ENCODE assay signal across 8 cellular contexts in the genomic region with DNA sequence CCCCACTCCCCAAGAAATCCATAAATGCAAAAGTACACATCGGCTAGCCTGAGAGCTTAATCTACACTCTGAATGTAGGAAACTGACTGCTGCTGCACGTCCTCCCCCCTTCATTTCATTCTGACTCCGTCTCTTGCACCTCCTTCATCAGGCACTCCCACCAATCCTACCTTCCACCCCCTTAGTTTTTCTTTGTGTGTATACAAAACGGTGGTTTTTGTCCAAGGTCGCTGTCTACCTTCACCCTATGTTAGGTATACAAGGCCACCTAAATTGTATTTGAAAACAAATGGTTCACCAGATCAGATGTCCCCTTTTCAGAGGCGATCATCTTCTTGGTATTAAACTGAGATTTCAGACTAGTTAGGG. TPM values are rescaled to one million over a fixed set of nuclear protein-coding genes. Genes with fewer than 3 reads are reported as not detected.
A peak's percentile ranks its signal among the peaks of the same experiment; 100 is the strongest.
DNase-seq lines count a peak whose midpoint lies in the region; ATAC-seq, FAIRE-seq and TF ChIP-seq lines count a peak whose summit lies in the region.

No MANE protein-coding gene starts in this region.

- intact Hi-C loops in activated CD4-positive, alpha-beta memory T cell treated with anti-CD3 and anti-CD28 coated beads for 36 hours (cut with micrococcal nuclease) = loop anchor here (2.0 to 10.0 kb wide), 6 partner anchors 66 to 1572 kb away; a partner anchor contains a TSS
- intact Hi-C loops in psoas muscle (cut with DNase I) = no loop called here

- peak overlapping the region; percentile 58 for H3K4me3 ChIP-seq in A549
- H3K4me3 ChIP-seq in psoas muscle = peak overlapping the region; percentile 85

- no peak overlapping the region for H2AFZ ChIP-seq in H9 (ENCODE audit: low read length)

- H3K23ac ChIP-seq in H9 (ENCODE audit: insufficient read length, low read depth, low read length) = no peak overlapping the region

- CTCF ChIA-PET in A549 (lab: Yijun Ruan, JAX) = interaction anchor here (1.2 to 2.2 kb wide), 2 partner anchors 18 to 25 kb away, joined by 3 to 13 read pairs; no protein-coding TSS in a partner anchor
- CTCF ChIA-PET in activated CD4-positive, alpha-beta memory T cell treated with anti-CD3 and anti-CD28 coated beads for 36 hours (lab: Charles Lee) = interaction anchor here (0.9 to 4.0 kb wide), 5 partner anchors 11 to 316 kb away, joined by 3 to 27 read pairs (median 4); no protein-coding TSS in a partner anchor

- peaks cover 17% of the 10 kb centered on the region for H3K23me2 ChIP-seq in H9 (ENCODE audit: insufficient read length, low read depth, low read length, poor library complexity, severe bottlenecking)

- TF ChIP-seq RAD21 in A549 (conservative IDR thresholded peaks at IDR 0.05 in 1 of 2, IDR thresholded peaks at IDR 0.05 in 1 of 2) = no peak

- H3K79me2 ChIP-seq in H9 (ENCODE audit: insufficient read depth, low read length) = peaks cover 19% of the 10 kb centered on the region; the same call in 1 of the 2 replicates

- FAIRE-seq in A549 (lab: Jason Lieb, UNC) = no peak

- H3K27ac ChIP-seq in A549 (peak overlapping the region in 1 of 2 experiments; percentile 99; a peak in 3 of 6 replicates), H9 (ENCODE audit: insufficient read length, low read depth, low read length) (no peak overlapping the region), psoas muscle (peak overlapping the region; percentile 96)

- H3K4me3 Mint-ChIP-seq in H9 = peak overlapping the region; percentile 86 to 96
- H3K4me3 Mint-ChIP-seq in activated CD4-positive, alpha-beta memory T cell treated with anti-CD3 and anti-CD28 coated beads for 36 hours = peak overlapping the region; percentile 84

- no peak overlapping the region for H2BK5ac ChIP-seq in H9 (ENCODE audit: insufficient read length, low read length)

- peaks cover 41 to 42% of the 10 kb centered on the region in 2 experiments for H3K4me1 Mint-ChIP-seq in H9
- H3K4me1 Mint-ChIP-seq in activated CD4-positive, alpha-beta memory T cell treated with anti-CD3 and anti-CD28 coated beads for 36 hours (ENCODE audit: low read depth) = peaks cover 55% of the 10 kb centered on the region

- H3K56ac ChIP-seq in H9 (ENCODE audit: insufficient read length, low read depth, low read length) = no peak overlapping the region

- H2BK20ac ChIP-seq in H9 (ENCODE audit: low read depth, low read length, poor library complexity, severe bottlenecking) = no peak overlapping the region

- peaks cover 5% of the 10 kb centered on the region for H4K20me1 ChIP-seq in H9 (ENCODE audit: control insufficient read depth, insufficient read depth, insufficient read length)

- no peak overlapping the region for H3K14ac ChIP-seq in H9 (ENCODE audit: insufficient read depth, low read length)

- H3K9me3 ChIP-seq in A549 (no peaks in the 10 kb centered on the region), H9 (ENCODE audit: control insufficient read depth, low read depth, low read length) (no peaks in the 10 kb centered on the region), psoas muscle (no peaks in the 10 kb centered on the region)

- H2BK120ac ChIP-seq in H9 (ENCODE audit: low read depth, low read length, poor library complexity, severe bottlenecking) = no peak overlapping the region

- H3K36me3 Mint-ChIP-seq in H9 (ENCODE audit: insufficient read depth in 1 of 3, low read depth in 3 of 3) = peaks cover 26 to 43% (median 39%) of the 10 kb centered on the region in 3 experiments; a peak in 6 of 7 replicates
- H3K36me3 Mint-ChIP-seq in activated CD4-positive, alpha-beta memory T cell treated with anti-CD3 and anti-CD28 coated beads for 36 hours = peaks cover 29% of the 10 kb centered on the region

- no peak for DNase-seq in A549 (ENCODE audit: low read depth in 1 of 2, low spot score in 1 of 2)
- no peak for DNase-seq in H9
- DNase-seq in activated CD4-positive, alpha-beta memory T cell treated with anti-CD3 and anti-CD28 coated beads for 36 hours = peak; percentile 41
- peak; percentile 12 for DNase-seq in glomerular visceral epithelial cell (ENCODE audit: extremely low spot score)
- no peak for DNase-seq in psoas muscle
- DNase-seq in COLO829 (ENCODE audit: low spot score) = no peak
- DNase-seq in NCI-H748 (lab: John Stamatoyannopoulos, UW; ENCODE audit: unreplicated experiment) = no peak
- DNase-seq in activated CD4-positive, CD25-positive, alpha-beta regulatory T cell treated with anti-CD3 and anti-CD28 coated beads, Interleukin-2, amount 50 U/mL, for 72 hours = no peak

- no peak overlapping the region for H4K91ac ChIP-seq in H9 (ENCODE audit: insufficient read length, low read depth, low read length)

- ATAC-seq in A549 (no peak; a peak in 1 of 6 replicates), psoas muscle (no peak)

- no peak overlapping the region for H3K4ac ChIP-seq in H9 (ENCODE audit: low read depth, low read length)

- H2AK5ac ChIP-seq in H9 (ENCODE audit: insufficient read length, low read length) = no peak overlapping the region

- no peak overlapping the region for H4K8ac ChIP-seq in H9 (replicated peaks; ENCODE audit: insufficient read length, low read depth, low read length)

- no peak overlapping the region for H2BK12ac ChIP-seq in H9 (ENCODE audit: insufficient read length, low read depth, low read length)

- H3K4me2 ChIP-seq in A549 (peak overlapping the region; percentile 97), H9 (ENCODE audit: insufficient read depth, insufficient read length, low read length) (peak overlapping the region; percentile 94)

- H2BK15ac ChIP-seq in H9 (ENCODE audit: low read depth, low read length) = no peak overlapping the region

- peaks cover 0 to 32% of the 10 kb centered on the region in 2 donors for H3K36me3 ChIP-seq in psoas muscle (ENCODE audit: insufficient read depth in 1 of 2, low read depth in 1 of 2)

- no peaks in the 10 kb centered on the region for H3K79me1 ChIP-seq in H9 (ENCODE audit: insufficient read depth, low read depth, low read length, poor library complexity, severe bottlenecking)

- H3K18ac ChIP-seq in H9 (ENCODE audit: insufficient read length, low read depth, low read length) = no peak overlapping the region

- TF ChIP-seq CTCF in A549 (IDR thresholded peaks at IDR 0.05) (no peak), H9 (conservative IDR thresholded peaks at IDR 0.05) (no peak), psoas muscle (IDR thresholded peaks at IDR 0.05) (no peak)

- peak overlapping the region; percentile 41 for H3K9ac ChIP-seq in H9 (ENCODE audit: extremely low read depth, insufficient read length, low read length)

- no peaks in the 10 kb centered on the region for H3K9me3 Mint-ChIP-seq in H9
- H3K9me3 Mint-ChIP-seq in activated CD4-positive, alpha-beta memory T cell treated with anti-CD3 and anti-CD28 coated beads for 36 hours = no peaks in the 10 kb centered on the region

- H3T11ph ChIP-seq in H9 (ENCODE audit: low read length) = no peak overlapping the region

- peak overlapping the region in 2 of 3 experiments; percentile 54 to 58; a peak in 5 of 7 replicates for H3K27ac Mint-ChIP-seq in H9
- peak overlapping the region; percentile 87 for H3K27ac Mint-ChIP-seq in activated CD4-positive, alpha-beta memory T cell treated with anti-CD3 and anti-CD28 coated beads for 36 hours

- H3K4me1 ChIP-seq in A549 (peaks cover 54% of the 10 kb centered on the region), H9 (ENCODE audit: insufficient read depth, low read length) (no peaks in the 10 kb centered on the region), psoas muscle (peaks cover 47% of the 10 kb centered on the region)

- H3K27me3 ChIP-seq in H9 (ENCODE audit: insufficient read depth, low read length) (no peaks in the 10 kb centered on the region), psoas muscle (ENCODE audit: insufficient read depth in 3 of 3, low read length in 2 of 3) (no peaks in the 10 kb centered on the region)

- no peak for TF ChIP-seq POLR2A in A549 (IDR thresholded peaks at IDR 0.05; ENCODE audit: low read length)

- WGBS in A549 (ENCODE audit: missing lambda C conversion rate) = 5% methylated on average over 6 of the region's 6 CpGs
- no CpG with 5 or more reads among the region's 6 CpGs for WGBS in H9 (ENCODE audit: extremely low coverage, insufficient read length, low lambda C conversion rate)
- WGBS in psoas muscle, 3 donors = 1 to 4% (median 1%) methylated on average over 6 of the region's 6 CpGs

- POLR2A ChIA-PET in A549 (lab: Yijun Ruan, JAX) = no interaction called here
- POLR2A ChIA-PET in activated CD4-positive, alpha-beta memory T cell treated with anti-CD3 and anti-CD28 coated beads for 36 hours (lab: Charles Lee) = interaction anchor here (1.2 to 1.4 kb wide), 2 partner anchors 75 to 99 kb away, joined by 4 read pairs; no protein-coding TSS in a partner anchor

- H4K5ac ChIP-seq in H9 (ENCODE audit: insufficient read length, low read depth, low read length) = no peak overlapping the region

- no peak for TF ChIP-seq EP300 in A549 (IDR thresholded peaks at IDR 0.05)

- H3K27me3 Mint-ChIP-seq in H9 (ENCODE audit: low read depth) = no peaks in the 10 kb centered on the region
- no peaks in the 10 kb centered on the region for H3K27me3 Mint-ChIP-seq in activated CD4-positive, alpha-beta memory T cell treated with anti-CD3 and anti-CD28 coated beads for 36 hours

RNA-seq across cellular contexts. Expression of a gene that starts 1.9 kb away (rescaled TPM):
- polyA plus RNA-seq in A549 (2011; rRNA removed) (38.4 and 55.4 TPM in 2 replicates), A549 (2017; fragmentation: RNase III; extraction: RNeasy Plus Mini Kit Qiagen cat#74134 plus additional on column Dnase treatment) (44.3 to 45.9 TPM (median 45.2 TPM) in 3 replicates), psoas muscle (10 to 100 TPM; 29.1 to 68.0 (median 35.2) TPM)
- polyA plus RNA-seq in A549 (2012; cell fraction: cytosol; rRNA removed) = 16.9 and 17.1 TPM in 2 replicates
- 10.6 and 14.0 TPM in 2 replicates for polyA plus RNA-seq in A549 (2012; cell fraction: nucleus; rRNA removed)
- polyA minus RNA-seq in A549 (2011; rRNA and poly(A)+ RNA removed) = 51.8 and 53.8 TPM in 2 replicates
- total RNA-seq in H9 (2021) (81.4 and 81.7 TPM in 2 replicates), psoas muscle (100 to 1,000 TPM in 3 of 4 donors, 10 to 100 TPM in 1; 82.4 to 114 (median 107) TPM)
- 10 to 100 TPM; 69.2 to 72.2 TPM for total RNA-seq in activated CD4-positive, alpha-beta memory T cell treated with anti-CD3 and anti-CD28 coated beads for 36 hours

Comparison
In these comparisons a context has a peak if more than half of its experiments do, and no peak if none do; other contexts are left out.
1. DNase-seq: peak in activated CD4-positive, alpha-beta memory T cell treated with anti-CD3 and anti-CD28 coated beads for 36 hours (single experiment) and glomerular visceral epithelial cell (single experiment); none in A549 (0 of 2), H9 (single experiment), psoas muscle (0 of 2), COLO829 (single experiment), NCI-H748 (single experiment) and activated CD4-positive, CD25-positive, alpha-beta regulatory T cell treated with anti-CD3 and anti-CD28 coated beads, Interleukin-2, amount 50 U/mL, for 72 hours (single experiment).